Comparison of ENCODE assay signal across 2 cellular contexts in the genomic region with DNA sequence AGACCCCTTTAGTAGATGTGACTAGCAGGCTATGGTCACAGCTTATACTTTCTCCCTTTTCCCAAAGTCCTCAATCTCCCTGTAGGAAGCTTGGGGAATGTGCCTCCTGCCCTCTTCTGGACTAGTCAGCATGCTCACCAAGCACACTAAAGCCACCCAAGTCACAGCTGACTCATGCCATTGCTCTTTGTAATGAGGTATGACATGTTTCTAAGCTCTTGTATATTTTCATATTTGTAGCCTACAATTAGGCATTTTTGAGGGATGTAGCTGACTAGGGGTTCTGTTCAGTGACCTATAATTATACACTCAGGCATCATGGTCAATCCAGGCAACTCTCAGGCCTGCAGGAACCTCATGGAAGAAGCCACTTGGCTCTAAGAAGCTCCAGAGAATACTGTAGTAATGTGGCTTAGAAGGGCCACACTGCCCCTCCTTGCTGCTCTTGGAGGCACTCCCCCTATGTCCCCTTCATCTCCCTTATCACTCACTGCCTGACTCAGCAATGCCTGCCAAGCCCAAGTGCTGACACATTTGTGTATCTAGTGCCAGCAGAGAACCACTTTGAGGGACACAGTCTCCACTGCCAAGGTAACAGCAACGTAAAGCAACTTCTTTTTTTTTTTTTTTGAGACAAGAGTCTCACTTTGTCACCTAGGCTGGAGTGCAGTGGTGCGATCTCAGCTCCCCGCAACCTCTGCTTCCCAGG.
TF ChIP-seq lines count a peak whose summit lies in the region.

No MANE protein-coding gene starts in this region.

TF ChIP-seq in IMR-90, 13 proteins besides CTCF, POLR2A, EP300 and RAD21:
- TF ChIP-seq MXI1 (IDR thresholded peaks at IDR 0.05; ENCODE audit: borderline replicate concordance, low read depth, low read length) (no peak), SMC3 (IDR thresholded peaks at IDR 0.05; ENCODE audit: low read depth, low read length) (peak; percentile 33; the same call in 1 of the 2 replicates), MAFK (IDR thresholded peaks at IDR 0.05; ENCODE audit: low read depth, low read length) (peak; percentile 62)
TF ChIP-seq in IMR-90: peak in this region for 2.

TF ChIP-seq in GM12878, 131 proteins besides CTCF, POLR2A, EP300 and RAD21:
- no peak for TF ChIP-seq KLF5 (IDR thresholded peaks at IDR 0.05; ENCODE audit: partially characterized antibody)
- no peak for TF ChIP-seq CBX5 (IDR thresholded peaks at IDR 0.05; ENCODE audit: low read depth)
- TF ChIP-seq, protein P1, sequence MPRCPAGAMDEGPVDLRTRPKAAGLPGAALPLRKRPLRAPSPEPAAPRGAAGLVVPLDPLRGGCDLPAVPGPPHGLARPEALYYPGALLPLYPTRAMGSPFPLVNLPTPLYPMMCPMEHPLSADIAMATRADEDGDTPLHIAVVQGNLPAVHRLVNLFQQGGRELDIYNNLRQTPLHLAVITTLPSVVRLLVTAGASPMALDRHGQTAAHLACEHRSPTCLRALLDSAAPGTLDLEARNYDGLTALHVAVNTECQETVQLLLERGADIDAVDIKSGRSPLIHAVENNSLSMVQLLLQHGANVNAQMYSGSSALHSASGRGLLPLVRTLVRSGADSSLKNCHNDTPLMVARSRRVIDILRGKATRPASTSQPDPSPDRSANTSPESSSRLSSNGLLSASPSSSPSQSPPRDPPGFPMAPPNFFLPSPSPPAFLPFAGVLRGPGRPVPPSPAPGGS (IDR thresholded peaks at IDR 0.05; ENCODE audit: borderline replicate concordance, insufficient read depth, low read depth, low read length, poor library complexity, severe bottlenecking) = no peak
- no peak for TF ChIP-seq RELA (IDR thresholded peaks at IDR 0.05; ENCODE audit: borderline replicate concordance, partially characterized antibody)
- no peak for TF ChIP-seq HDGF (IDR thresholded peaks at IDR 0.05)
- TF ChIP-seq MTA3 (IDR thresholded peaks at IDR 0.05; ENCODE audit: borderline replicate concordance, low read length) = no peak
- TF ChIP-seq CREB1 (IDR thresholded peaks at IDR 0.05; ENCODE audit: low read depth) = no peak
- TF ChIP-seq, protein P2, sequence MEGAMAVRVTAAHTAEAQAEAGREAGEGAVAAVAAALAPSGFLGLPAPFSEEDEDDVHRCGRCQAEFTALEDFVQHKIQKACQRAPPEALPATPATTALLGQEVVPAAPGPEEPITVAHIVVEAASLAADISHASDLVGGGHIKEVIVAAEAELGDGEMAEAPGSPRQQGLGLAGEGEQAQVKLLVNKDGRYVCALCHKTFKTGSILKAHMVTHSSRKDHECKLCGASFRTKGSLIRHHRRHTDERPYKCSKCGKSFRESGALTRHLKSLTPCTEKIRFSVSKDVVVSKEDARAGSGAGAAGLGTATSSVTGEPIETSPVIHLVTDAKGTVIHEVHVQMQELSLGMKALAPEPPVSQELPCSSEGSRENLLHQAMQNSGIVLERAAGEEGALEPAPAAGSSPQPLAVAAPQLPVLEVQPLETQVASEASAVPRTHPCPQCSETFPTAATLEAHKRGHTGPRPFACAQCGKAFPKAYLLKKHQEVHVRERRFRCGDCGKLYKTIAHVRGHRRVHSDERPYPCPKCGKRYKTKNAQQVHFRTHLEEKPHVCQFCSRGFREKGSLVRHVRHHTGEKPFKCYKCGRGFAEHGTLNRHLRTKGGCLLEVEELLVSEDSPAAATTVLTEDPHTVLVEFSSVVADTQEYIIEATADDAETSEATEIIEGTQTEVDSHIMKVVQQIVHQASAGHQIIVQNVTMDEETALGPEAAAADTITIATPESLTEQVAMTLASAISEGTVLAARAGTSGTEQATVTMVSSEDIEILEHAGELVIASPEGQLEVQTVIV (IDR thresholded peaks at IDR 0.05; ENCODE audit: borderline replicate concordance, partially characterized antibody) = no peak
- TF ChIP-seq PBX3 (IDR thresholded peaks at IDR 0.05; ENCODE audit: insufficient replicate concordance, low read depth, low read length) = no peak
